Comparison of ENCODE assay signal across 1 cellular context in the genomic region with DNA sequence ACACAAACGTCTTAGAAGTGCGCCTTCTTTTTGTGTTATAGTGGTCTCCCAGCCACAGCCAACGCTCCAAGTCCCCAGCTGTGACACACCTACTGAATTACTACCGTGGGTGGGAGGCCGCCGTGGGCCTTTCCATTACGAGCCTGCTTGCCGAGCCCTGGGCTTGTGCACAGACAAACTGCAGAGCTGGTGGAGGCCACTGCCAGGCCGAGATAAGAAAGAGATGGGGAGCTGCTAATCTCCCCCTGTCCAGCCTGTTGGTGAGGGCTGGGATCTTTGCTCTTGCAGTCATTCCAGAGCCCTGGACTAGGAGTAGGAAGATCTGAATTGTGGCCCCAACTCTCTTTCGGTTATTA.
TF ChIP-seq lines count a peak whose summit lies in the region.

No MANE protein-coding gene starts in this region.

TF ChIP-seq in K562, 482 proteins besides CTCF, POLR2A, EP300 and RAD21 (continued from another document and continues in another):
- TF ChIP-seq, protein P1, sequence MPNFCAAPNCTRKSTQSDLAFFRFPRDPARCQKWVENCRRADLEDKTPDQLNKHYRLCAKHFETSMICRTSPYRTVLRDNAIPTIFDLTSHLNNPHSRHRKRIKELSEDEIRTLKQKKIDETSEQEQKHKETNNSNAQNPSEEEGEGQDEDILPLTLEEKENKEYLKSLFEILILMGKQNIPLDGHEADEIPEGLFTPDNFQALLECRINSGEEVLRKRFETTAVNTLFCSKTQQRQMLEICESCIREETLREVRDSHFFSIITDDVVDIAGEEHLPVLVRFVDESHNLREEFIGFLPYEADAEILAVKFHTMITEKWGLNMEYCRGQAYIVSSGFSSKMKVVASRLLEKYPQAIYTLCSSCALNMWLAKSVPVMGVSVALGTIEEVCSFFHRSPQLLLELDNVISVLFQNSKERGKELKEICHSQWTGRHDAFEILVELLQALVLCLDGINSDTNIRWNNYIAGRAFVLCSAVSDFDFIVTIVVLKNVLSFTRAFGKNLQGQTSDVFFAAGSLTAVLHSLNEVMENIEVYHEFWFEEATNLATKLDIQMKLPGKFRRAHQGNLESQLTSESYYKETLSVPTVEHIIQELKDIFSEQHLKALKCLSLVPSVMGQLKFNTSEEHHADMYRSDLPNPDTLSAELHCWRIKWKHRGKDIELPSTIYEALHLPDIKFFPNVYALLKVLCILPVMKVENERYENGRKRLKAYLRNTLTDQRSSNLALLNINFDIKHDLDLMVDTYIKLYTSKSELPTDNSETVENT (CRISPR knock-in tag; IDR thresholded peaks at IDR 0.05) = no peak
- TF ChIP-seq, protein P2, sequence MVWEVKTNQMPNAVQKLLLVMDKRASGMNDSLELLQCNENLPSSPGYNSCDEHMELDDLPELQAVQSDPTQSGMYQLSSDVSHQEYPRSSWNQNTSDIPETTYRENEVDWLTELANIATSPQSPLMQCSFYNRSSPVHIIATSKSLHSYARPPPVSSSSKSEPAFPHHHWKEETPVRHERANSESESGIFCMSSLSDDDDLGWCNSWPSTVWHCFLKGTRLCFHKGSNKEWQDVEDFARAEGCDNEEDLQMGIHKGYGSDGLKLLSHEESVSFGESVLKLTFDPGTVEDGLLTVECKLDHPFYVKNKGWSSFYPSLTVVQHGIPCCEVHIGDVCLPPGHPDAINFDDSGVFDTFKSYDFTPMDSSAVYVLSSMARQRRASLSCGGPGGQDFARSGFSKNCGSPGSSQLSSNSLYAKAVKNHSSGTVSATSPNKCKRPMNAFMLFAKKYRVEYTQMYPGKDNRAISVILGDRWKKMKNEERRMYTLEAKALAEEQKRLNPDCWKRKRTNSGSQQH (CRISPR knock-in tag; IDR thresholded peaks at IDR 0.05) = no peak
- TF ChIP-seq, protein P3, sequence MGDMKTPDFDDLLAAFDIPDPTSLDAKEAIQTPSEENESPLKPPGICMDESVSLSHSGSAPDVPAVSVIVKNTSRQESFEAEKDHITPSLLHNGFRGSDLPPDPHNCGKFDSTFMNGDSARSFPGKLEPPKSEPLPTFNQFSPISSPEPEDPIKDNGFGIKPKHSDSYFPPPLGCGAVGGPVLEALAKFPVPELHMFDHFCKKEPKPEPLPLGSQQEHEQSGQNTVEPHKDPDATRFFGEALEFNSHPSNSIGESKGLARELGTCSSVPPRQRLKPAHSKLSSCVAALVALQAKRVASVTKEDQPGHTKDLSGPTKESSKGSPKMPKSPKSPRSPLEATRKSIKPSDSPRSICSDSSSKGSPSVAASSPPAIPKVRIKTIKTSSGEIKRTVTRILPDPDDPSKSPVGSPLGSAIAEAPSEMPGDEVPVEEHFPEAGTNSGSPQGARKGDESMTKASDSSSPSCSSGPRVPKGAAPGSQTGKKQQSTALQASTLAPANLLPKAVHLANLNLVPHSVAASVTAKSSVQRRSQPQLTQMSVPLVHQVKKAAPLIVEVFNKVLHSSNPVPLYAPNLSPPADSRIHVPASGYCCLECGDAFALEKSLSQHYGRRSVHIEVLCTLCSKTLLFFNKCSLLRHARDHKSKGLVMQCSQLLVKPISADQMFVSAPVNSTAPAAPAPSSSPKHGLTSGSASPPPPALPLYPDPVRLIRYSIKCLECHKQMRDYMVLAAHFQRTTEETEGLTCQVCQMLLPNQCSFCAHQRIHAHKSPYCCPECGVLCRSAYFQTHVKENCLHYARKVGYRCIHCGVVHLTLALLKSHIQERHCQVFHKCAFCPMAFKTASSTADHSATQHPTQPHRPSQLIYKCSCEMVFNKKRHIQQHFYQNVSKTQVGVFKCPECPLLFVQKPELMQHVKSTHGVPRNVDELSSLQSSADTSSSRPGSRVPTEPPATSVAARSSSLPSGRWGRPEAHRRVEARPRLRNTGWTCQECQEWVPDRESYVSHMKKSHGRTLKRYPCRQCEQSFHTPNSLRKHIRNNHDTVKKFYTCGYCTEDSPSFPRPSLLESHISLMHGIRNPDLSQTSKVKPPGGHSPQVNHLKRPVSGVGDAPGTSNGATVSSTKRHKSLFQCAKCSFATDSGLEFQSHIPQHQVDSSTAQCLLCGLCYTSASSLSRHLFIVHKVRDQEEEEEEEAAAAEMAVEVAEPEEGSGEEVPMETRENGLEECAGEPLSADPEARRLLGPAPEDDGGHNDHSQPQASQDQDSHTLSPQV (IDR thresholded peaks at IDR 0.05) = no peak; the same call in 1 of the 2 replicates
- TF ChIP-seq, protein P4, sequence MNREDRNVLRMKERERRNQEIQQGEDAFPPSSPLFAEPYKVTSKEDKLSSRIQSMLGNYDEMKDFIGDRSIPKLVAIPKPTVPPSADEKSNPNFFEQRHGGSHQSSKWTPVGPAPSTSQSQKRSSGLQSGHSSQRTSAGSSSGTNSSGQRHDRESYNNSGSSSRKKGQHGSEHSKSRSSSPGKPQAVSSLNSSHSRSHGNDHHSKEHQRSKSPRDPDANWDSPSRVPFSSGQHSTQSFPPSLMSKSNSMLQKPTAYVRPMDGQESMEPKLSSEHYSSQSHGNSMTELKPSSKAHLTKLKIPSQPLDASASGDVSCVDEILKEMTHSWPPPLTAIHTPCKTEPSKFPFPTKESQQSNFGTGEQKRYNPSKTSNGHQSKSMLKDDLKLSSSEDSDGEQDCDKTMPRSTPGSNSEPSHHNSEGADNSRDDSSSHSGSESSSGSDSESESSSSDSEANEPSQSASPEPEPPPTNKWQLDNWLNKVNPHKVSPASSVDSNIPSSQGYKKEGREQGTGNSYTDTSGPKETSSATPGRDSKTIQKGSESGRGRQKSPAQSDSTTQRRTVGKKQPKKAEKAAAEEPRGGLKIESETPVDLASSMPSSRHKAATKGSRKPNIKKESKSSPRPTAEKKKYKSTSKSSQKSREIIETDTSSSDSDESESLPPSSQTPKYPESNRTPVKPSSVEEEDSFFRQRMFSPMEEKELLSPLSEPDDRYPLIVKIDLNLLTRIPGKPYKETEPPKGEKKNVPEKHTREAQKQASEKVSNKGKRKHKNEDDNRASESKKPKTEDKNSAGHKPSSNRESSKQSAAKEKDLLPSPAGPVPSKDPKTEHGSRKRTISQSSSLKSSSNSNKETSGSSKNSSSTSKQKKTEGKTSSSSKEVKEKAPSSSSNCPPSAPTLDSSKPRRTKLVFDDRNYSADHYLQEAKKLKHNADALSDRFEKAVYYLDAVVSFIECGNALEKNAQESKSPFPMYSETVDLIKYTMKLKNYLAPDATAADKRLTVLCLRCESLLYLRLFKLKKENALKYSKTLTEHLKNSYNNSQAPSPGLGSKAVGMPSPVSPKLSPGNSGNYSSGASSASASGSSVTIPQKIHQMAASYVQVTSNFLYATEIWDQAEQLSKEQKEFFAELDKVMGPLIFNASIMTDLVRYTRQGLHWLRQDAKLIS (CRISPR knock-in tag; IDR thresholded peaks at IDR 0.05) = no peak
- TF ChIP-seq BDP1 (IDR thresholded peaks at IDR 0.05; ENCODE audit: insufficient read depth, insufficient read length) (no peak), ZNF766 (CRISPR knock-in tag; conservative IDR thresholded peaks at IDR 0.05) (0 out of 2 replicates have a peak, but pooled peaks have one; percentile 43), TEAD2 (tag; IDR thresholded peaks at IDR 0.05) (no peak), SAFB2 (IDR thresholded peaks at IDR 0.05; ENCODE audit: borderline replicate concordance, low read depth, low read length, severe bottlenecking) (no peak), ZNF778 (CRISPR knock-in tag; IDR thresholded peaks at IDR 0.05) (no peak), ZNF785 (CRISPR knock-in tag; IDR thresholded peaks at IDR 0.05) (no peak), SOX6 (IDR thresholded peaks at IDR 0.05) (peak; percentile 81), SRSF1 (IDR thresholded peaks at IDR 0.05; ENCODE audit: low read depth, low read length) (no peak), MIER1 (IDR thresholded peaks at IDR 0.05; ENCODE audit: low read depth) (no peak), TBL1XR1 (IDR thresholded peaks at IDR 0.05; ENCODE audit: low read length in 2 of 2) (peak; percentile 63 to 78; a peak in 3 of 4 replicates), XRCC4 (IDR thresholded peaks at IDR 0.05; ENCODE audit: extremely low read depth, insufficient read depth, insufficient read length) (no peak), NR4A1 (CRISPR knock-in tag; IDR thresholded peaks at IDR 0.05) (no peak), NR4A1 (tag; IDR thresholded peaks at IDR 0.05) (peak; percentile 63; the same call in 1 of the 2 replicates), BRF1 (IDR thresholded peaks at IDR 0.05; ENCODE audit: borderline replicate concordance, extremely low read depth, insufficient read length) (no peak), ZNF282 (CRISPR knock-in tag; IDR thresholded peaks at IDR 0.05) (no peak), IRF2 (CRISPR knock-in tag; IDR thresholded peaks at IDR 0.05) (no peak), TAF7 (tag; IDR thresholded peaks at IDR 0.05) (no peak), CBX1 (IDR thresholded peaks at IDR 0.05; ENCODE audit: low read depth) (no peak), KDM1A (IDR thresholded peaks at IDR 0.05) (peak; percentile 38 to 52; a peak in 2 of 4 replicates), CHCHD3 (CRISPR knock-in tag; IDR thresholded peaks at IDR 0.05) (no peak), RAD51 (IDR thresholded peaks at IDR 0.05; ENCODE audit: borderline replicate concordance, low read depth) (peak; percentile 9; the same call in 1 of the 2 replicates), OTX1 (CRISPR knock-in tag; IDR thresholded peaks at IDR 0.05) (no peak), RBM39 (optimal IDR thresholded peaks at IDR 0.05; ENCODE audit: low read depth, low read length) (no peak), NBN (IDR thresholded peaks at IDR 0.05; ENCODE audit: low read depth) (peak; percentile 60; the same call in 1 of the 2 replicates), HOXB6 (CRISPR knock-in tag; IDR thresholded peaks at IDR 0.05; ENCODE audit: borderline replicate concordance) (no peak), SMARCA4 (IDR thresholded peaks at IDR 0.05) (peak; percentile 90), LEF1 (IDR thresholded peaks at IDR 0.05) (0 out of 2 replicates have a peak, but pooled peaks have one; percentile 46), ZNF232 (CRISPR knock-in tag; IDR thresholded peaks at IDR 0.05) (no peak), POLR3G (IDR thresholded peaks at IDR 0.05; ENCODE audit: extremely low read depth, insufficient read length, insufficient replicate concordance) (no peak), ZNF408 (CRISPR knock-in tag; IDR thresholded peaks at IDR 0.05; ENCODE audit: low read depth) (no peak), ZNF316 (IDR thresholded peaks at IDR 0.05) (no peak)
- TF ChIP-seq, protein P5, sequence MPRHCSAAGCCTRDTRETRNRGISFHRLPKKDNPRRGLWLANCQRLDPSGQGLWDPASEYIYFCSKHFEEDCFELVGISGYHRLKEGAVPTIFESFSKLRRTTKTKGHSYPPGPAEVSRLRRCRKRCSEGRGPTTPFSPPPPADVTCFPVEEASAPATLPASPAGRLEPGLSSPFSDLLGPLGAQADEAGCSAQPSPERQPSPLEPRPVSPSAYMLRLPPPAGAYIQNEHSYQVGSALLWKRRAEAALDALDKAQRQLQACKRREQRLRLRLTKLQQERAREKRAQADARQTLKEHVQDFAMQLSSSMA (CRISPR knock-in tag; IDR thresholded peaks at IDR 0.05) = no peak
- TF ChIP-seq, protein P6, sequence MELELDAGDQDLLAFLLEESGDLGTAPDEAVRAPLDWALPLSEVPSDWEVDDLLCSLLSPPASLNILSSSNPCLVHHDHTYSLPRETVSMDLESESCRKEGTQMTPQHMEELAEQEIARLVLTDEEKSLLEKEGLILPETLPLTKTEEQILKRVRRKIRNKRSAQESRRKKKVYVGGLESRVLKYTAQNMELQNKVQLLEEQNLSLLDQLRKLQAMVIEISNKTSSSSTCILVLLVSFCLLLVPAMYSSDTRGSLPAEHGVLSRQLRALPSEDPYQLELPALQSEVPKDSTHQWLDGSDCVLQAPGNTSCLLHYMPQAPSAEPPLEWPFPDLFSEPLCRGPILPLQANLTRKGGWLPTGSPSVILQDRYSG (tag; conservative IDR thresholded peaks at IDR 0.05; ENCODE audit: low read depth) = no peak
- TF ChIP-seq, protein P7, sequence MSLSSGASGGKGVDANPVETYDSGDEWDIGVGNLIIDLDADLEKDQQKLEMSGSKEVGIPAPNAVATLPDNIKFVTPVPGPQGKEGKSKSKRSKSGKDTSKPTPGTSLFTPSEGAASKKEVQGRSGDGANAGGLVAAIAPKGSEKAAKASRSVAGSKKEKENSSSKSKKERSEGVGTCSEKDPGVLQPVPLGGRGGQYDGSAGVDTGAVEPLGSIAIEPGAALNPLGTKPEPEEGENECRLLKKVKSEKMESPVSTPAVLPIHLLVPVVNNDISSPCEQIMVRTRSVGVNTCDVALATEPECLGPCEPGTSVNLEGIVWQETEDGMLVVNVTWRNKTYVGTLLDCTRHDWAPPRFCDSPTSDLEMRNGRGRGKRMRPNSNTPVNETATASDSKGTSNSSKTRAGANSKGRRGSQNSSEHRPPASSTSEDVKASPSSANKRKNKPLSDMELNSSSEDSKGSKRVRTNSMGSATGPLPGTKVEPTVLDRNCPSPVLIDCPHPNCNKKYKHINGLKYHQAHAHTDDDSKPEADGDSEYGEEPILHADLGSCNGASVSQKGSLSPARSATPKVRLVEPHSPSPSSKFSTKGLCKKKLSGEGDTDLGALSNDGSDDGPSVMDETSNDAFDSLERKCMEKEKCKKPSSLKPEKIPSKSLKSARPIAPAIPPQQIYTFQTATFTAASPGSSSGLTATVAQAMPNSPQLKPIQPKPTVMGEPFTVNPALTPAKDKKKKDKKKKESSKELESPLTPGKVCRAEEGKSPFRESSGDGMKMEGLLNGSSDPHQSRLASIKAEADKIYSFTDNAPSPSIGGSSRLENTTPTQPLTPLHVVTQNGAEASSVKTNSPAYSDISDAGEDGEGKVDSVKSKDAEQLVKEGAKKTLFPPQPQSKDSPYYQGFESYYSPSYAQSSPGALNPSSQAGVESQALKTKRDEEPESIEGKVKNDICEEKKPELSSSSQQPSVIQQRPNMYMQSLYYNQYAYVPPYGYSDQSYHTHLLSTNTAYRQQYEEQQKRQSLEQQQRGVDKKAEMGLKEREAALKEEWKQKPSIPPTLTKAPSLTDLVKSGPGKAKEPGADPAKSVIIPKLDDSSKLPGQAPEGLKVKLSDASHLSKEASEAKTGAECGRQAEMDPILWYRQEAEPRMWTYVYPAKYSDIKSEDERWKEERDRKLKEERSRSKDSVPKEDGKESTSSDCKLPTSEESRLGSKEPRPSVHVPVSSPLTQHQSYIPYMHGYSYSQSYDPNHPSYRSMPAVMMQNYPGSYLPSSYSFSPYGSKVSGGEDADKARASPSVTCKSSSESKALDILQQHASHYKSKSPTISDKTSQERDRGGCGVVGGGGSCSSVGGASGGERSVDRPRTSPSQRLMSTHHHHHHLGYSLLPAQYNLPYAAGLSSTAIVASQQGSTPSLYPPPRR (CRISPR knock-in tag; IDR thresholded peaks at IDR 0.05; ENCODE audit: borderline replicate concordance) = no peak
- TF ChIP-seq, protein P8, sequence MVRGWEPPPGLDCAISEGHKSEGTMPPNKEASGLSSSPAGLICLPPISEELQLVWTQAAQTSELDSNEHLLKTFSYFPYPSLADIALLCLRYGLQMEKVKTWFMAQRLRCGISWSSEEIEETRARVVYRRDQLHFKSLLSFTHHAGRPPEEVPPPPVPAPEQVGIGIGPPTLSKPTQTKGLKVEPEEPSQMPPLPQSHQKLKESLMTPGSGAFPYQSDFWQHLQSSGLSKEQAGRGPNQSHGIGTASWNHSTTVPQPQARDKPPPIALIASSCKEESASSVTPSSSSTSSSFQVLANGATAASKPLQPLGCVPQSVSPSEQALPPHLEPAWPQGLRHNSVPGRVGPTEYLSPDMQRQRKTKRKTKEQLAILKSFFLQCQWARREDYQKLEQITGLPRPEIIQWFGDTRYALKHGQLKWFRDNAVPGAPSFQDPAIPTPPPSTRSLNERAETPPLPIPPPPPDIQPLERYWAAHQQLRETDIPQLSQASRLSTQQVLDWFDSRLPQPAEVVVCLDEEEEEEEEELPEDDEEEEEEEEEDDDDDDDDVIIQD (CRISPR knock-in tag; IDR thresholded peaks at IDR 0.05) = no peak
